ENCODE assay signal across 1 cellular context in the genomic region with DNA sequence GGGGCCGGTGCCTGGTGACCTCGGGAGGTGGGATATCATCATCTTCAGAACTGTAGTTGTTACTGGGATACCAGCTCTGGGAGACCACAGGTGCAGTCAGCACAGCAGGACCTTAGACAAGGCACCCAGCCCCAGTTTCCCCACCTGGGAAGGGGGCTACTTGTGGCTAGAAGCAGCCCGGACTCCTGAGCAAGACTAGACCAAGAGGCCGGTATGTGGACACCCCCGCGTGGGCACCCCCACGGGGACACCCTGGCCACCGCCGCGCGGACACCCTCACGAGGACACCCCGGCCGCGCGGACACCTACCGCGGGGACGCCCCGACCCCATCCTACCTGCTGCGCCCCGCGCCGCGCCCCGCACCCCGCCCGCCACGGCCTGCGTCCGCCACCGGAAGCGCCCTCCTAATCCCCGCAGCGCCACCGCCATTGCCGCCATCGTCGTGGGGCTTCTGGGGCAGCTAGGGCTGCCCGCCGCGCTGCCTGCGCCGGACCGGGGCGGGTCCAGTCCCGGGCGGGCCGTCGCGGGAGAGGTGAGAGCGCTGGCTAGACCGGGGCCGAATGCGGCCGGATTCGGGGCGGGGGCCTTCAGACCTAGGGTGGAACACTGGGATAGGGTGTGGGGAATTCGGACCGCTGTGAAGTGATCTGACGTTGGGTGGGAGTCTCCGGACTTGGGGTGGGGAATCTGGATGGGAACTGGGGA.
TF ChIP-seq lines count a peak whose summit lies in the region.

TSS of gene COMT (plus strand) at position 408 of the 706 bp plus-strand sequence. CDS start 20,755 bp downstream, outside the sequence.
TSS of gene TXNRD2 (minus strand) at position 454 of the 706 bp plus-strand sequence. CDS start at position 439, 15 bp downstream.

TF ChIP-seq in K562, 482 proteins besides CTCF, POLR2A, EP300 and RAD21 (continued from another document and continues in another):
- TF ChIP-seq, protein P1, sequence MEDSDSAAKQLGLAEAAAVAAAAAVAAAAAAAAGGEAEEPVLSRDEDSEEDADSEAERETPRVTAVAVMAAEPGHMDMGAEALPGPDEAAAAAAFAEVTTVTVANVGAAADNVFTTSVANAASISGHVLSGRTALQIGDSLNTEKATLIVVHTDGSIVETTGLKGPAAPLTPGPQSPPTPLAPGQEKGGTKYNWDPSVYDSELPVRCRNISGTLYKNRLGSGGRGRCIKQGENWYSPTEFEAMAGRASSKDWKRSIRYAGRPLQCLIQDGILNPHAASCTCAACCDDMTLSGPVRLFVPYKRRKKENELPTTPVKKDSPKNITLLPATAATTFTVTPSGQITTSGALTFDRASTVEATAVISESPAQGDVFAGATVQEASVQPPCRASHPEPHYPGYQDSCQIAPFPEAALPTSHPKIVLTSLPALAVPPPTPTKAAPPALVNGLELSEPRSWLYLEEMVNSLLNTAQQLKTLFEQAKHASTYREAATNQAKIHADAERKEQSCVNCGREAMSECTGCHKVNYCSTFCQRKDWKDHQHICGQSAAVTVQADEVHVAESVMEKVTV (CRISPR knock-in tag; IDR thresholded peaks at IDR 0.05): no peak
- TF ChIP-seq NR1H2 (CRISPR knock-in tag; IDR thresholded peaks at IDR 0.05): no peak
- TF ChIP-seq, protein P2, sequence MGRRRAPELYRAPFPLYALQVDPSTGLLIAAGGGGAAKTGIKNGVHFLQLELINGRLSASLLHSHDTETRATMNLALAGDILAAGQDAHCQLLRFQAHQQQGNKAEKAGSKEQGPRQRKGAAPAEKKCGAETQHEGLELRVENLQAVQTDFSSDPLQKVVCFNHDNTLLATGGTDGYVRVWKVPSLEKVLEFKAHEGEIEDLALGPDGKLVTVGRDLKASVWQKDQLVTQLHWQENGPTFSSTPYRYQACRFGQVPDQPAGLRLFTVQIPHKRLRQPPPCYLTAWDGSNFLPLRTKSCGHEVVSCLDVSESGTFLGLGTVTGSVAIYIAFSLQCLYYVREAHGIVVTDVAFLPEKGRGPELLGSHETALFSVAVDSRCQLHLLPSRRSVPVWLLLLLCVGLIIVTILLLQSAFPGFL (CRISPR knock-in tag; IDR thresholded peaks at IDR 0.05): no peak
- no peak for TF ChIP-seq TOE1 (IDR thresholded peaks at IDR 0.05; ENCODE audit: borderline replicate concordance)
- no peak for TF ChIP-seq TOE1 (CRISPR knock-in tag; IDR thresholded peaks at IDR 0.05; ENCODE audit: borderline replicate concordance, low read depth)
- no peak for TF ChIP-seq POLR3G (IDR thresholded peaks at IDR 0.05; ENCODE audit: extremely low read depth, insufficient read length, insufficient replicate concordance)
- peak; percentile 100 for TF ChIP-seq U2AF1 (optimal IDR thresholded peaks at IDR 0.05; ENCODE audit: low read depth, low read length)
- TF ChIP-seq SIRT6 (IDR thresholded peaks at IDR 0.05; ENCODE audit: low read depth, low read length): no peak
- TF ChIP-seq, protein P3, sequence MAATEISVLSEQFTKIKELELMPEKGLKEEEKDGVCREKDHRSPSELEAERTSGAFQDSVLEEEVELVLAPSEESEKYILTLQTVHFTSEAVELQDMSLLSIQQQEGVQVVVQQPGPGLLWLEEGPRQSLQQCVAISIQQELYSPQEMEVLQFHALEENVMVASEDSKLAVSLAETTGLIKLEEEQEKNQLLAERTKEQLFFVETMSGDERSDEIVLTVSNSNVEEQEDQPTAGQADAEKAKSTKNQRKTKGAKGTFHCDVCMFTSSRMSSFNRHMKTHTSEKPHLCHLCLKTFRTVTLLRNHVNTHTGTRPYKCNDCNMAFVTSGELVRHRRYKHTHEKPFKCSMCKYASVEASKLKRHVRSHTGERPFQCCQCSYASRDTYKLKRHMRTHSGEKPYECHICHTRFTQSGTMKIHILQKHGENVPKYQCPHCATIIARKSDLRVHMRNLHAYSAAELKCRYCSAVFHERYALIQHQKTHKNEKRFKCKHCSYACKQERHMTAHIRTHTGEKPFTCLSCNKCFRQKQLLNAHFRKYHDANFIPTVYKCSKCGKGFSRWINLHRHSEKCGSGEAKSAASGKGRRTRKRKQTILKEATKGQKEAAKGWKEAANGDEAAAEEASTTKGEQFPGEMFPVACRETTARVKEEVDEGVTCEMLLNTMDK (IDR thresholded peaks at IDR 0.05; ENCODE audit: borderline replicate concordance, insufficient read depth, low read depth, low read length, poor library complexity, severe bottlenecking): no peak
- TF ChIP-seq CREB3 (tag; conservative IDR thresholded peaks at IDR 0.05; ENCODE audit: low read depth): no peak; the same call in 1 of the 2 replicates
- no peak for TF ChIP-seq TCF7L2 (IDR thresholded peaks at IDR 0.05; ENCODE audit: low read depth, low read length)
- 0 out of 2 replicates have a peak, but pooled peaks have one; percentile 7 for TF ChIP-seq DIDO1 (tag; IDR thresholded peaks at IDR 0.05; ENCODE audit: low read depth)
- TF ChIP-seq KAT7 (CRISPR knock-in tag; IDR thresholded peaks at IDR 0.05; ENCODE audit: borderline replicate concordance): no peak
- TF ChIP-seq, protein P4, sequence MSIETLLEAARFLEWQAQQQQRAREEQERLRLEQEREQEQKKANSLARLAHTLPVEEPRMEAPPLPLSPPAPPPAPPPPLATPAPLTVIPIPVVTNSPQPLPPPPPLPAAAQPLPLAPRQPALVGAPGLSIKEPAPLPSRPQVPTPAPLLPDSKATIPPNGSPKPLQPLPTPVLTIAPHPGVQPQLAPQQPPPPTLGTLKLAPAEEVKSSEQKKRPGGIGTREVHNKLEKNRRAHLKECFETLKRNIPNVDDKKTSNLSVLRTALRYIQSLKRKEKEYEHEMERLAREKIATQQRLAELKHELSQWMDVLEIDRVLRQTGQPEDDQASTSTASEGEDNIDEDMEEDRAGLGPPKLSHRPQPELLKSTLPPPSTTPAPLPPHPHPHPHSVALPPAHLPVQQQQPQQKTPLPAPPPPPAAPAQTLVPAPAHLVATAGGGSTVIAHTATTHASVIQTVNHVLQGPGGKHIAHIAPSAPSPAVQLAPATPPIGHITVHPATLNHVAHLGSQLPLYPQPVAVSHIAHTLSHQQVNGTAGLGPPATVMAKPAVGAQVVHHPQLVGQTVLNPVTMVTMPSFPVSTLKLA (conservative IDR thresholded peaks at IDR 0.05): no peak
- no peak for TF ChIP-seq FOXK1 (CRISPR knock-in tag; IDR thresholded peaks at IDR 0.05; ENCODE audit: borderline replicate concordance)
- no peak for TF ChIP-seq L3MBTL2 (IDR thresholded peaks at IDR 0.05)
- 0 out of 2 replicates have a peak, but pooled peaks have one; percentile 79 for TF ChIP-seq PATZ1 (CRISPR knock-in tag; IDR thresholded peaks at IDR 0.05; ENCODE audit: borderline replicate concordance)
- TF ChIP-seq, protein P5, sequence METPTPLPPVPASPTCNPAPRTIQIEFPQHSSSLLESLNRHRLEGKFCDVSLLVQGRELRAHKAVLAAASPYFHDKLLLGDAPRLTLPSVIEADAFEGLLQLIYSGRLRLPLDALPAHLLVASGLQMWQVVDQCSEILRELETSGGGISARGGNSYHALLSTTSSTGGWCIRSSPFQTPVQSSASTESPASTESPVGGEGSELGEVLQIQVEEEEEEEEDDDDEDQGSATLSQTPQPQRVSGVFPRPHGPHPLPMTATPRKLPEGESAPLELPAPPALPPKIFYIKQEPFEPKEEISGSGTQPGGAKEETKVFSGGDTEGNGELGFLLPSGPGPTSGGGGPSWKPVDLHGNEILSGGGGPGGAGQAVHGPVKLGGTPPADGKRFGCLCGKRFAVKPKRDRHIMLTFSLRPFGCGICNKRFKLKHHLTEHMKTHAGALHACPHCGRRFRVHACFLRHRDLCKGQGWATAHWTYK (CRISPR knock-in tag; IDR thresholded peaks at IDR 0.05): no peak; the same call in 1 of the 2 replicates
- TF ChIP-seq MCM2 (IDR thresholded peaks at IDR 0.05; ENCODE audit: low read depth): no peak
- no peak for TF ChIP-seq C11orf30 (IDR thresholded peaks at IDR 0.05; ENCODE audit: low read depth)
- no peak for TF ChIP-seq PTRF (tag; IDR thresholded peaks at IDR 0.05)
- no peak; the same call in 1 of the 2 replicates for TF ChIP-seq ZNF134 (CRISPR knock-in tag; conservative IDR thresholded peaks at IDR 0.05)
- TF ChIP-seq ZSCAN29 (IDR thresholded peaks at IDR 0.05): no peak
- no peak for TF ChIP-seq MBD2 (IDR thresholded peaks at IDR 0.05; ENCODE audit: borderline replicate concordance, low read depth)
- no peak for TF ChIP-seq ETV6 (IDR thresholded peaks at IDR 0.05; ENCODE audit: borderline replicate concordance in 1 of 2, low read depth in 2 of 2, low read length in 1 of 2)
- no peak for TF ChIP-seq ETV6 (CRISPR knock-in tag; IDR thresholded peaks at IDR 0.05; ENCODE audit: borderline replicate concordance)
- peak; percentile 51 for TF ChIP-seq TAF7 (tag; IDR thresholded peaks at IDR 0.05)
- peak; percentile 83 for TF ChIP-seq PRPF4 (IDR thresholded peaks at IDR 0.05; ENCODE audit: insufficient read depth, low read depth, low read length, poor library complexity, severe bottlenecking)
- peak; percentile 45; the same call in 1 of the 2 replicates for TF ChIP-seq ZNF384 (IDR thresholded peaks at IDR 0.05; ENCODE audit: low read depth, low read length)
- no peak for TF ChIP-seq TCF15 (CRISPR knock-in tag; IDR thresholded peaks at IDR 0.05)
- no peak for TF ChIP-seq ZNF589 (CRISPR knock-in tag; IDR thresholded peaks at IDR 0.05; ENCODE audit: low read depth)
- peak; percentile 13; the same call in 1 of the 2 replicates for TF ChIP-seq HOMEZ (CRISPR knock-in tag; IDR thresholded peaks at IDR 0.05)
- TF ChIP-seq MAFF (IDR thresholded peaks at IDR 0.05; ENCODE audit: low read length): no peak
- TF ChIP-seq FOS (IDR thresholded peaks at IDR 0.05; ENCODE audit: extremely low read depth, insufficient read length): no peak
- no peak for TF ChIP-seq NFE2 (IDR thresholded peaks at IDR 0.05; ENCODE audit: low read depth)
- TF ChIP-seq, protein P6, sequence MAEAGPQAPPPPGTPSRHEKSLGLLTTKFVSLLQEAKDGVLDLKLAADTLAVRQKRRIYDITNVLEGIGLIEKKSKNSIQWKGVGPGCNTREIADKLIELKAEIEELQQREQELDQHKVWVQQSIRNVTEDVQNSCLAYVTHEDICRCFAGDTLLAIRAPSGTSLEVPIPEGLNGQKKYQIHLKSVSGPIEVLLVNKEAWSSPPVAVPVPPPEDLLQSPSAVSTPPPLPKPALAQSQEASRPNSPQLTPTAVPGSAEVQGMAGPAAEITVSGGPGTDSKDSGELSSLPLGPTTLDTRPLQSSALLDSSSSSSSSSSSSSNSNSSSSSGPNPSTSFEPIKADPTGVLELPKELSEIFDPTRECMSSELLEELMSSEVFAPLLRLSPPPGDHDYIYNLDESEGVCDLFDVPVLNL (CRISPR knock-in tag; IDR thresholded peaks at IDR 0.05; ENCODE audit: low read depth): no peak
- TF ChIP-seq ETV1 (tag; conservative IDR thresholded peaks at IDR 0.05; ENCODE audit: low read depth): 0 out of 2 replicates have a peak, but pooled peaks have one; percentile 3
